In genomic region chr6:148179786-148180185, GRCh38 we compare ENCODE assay signal across 9 cellular contexts.
DNase-seq lines count a peak whose midpoint lies in the region; ATAC-seq and TF ChIP-seq lines count a peak whose summit lies in the region.
"Had no signal": no experiment of that assay in that cellular context is flagged by ENCODE, and none has a peak within 500 bp of the region (broad histone marks: within the 10 kb centered on the region; RNA-seq: fewer than 3 reads in every experiment).

No MANE protein-coding gene starts in this region.

- TF ChIP-seq CTCF in IMR-90 (conservative IDR thresholded peaks at IDR 0.05; ENCODE audit: low read depth, low read length) (peak; percentile 64), WERI-Rb-1 (IDR thresholded peaks at IDR 0.05; ENCODE audit: low read depth, low read length) (peak; percentile 48)

- CTCF ChIA-PET in IMR-90 (lab: Yijun Ruan, JAX): interaction anchor here (0.6 to 1.8 kb wide), 17 partner anchors 12 to 350 kb away, joined by 3 to 12 read pairs (median 3); no protein-coding TSS in a partner anchor

- no peak overlapping the region for H3K27ac ChIP-seq in IMR-90 (ENCODE audit: insufficient read depth, low read length)
- H3K27ac ChIP-seq in WERI-Rb-1: no peak overlapping the region
- H3K27ac ChIP-seq: neutrophil had no signal

- no peak overlapping the region for H3K4me2 ChIP-seq in IMR-90 (ENCODE audit: low read depth, low read length)

- no CpG with 5 or more reads among the region's 1 CpG for WGBS in IMR-90 (ENCODE audit: extremely low coverage in 2 of 2, insufficient read length in 1 of 2), 2 experiments

- H2BK20ac ChIP-seq in IMR-90 (ENCODE audit: low read depth, low read length): no peak overlapping the region

- no peak overlapping the region for H3K9ac ChIP-seq in IMR-90 (ENCODE audit: low read depth, low read length)

- H2AK9ac ChIP-seq in IMR-90 (replicated peaks; ENCODE audit: low read depth, low read length, poor library complexity): no peak overlapping the region

- H3K27me3 ChIP-seq in IMR-90 (ENCODE audit: control insufficient read depth, insufficient read depth, low read length) (no peaks in the 10 kb centered on the region), WERI-Rb-1 (ENCODE audit: insufficient read depth, low read depth, severe bottlenecking) (no peaks in the 10 kb centered on the region)
- H3K27me3 ChIP-seq: neutrophil had no signal

- H3K4me3 ChIP-seq in IMR-90 (ENCODE audit: insufficient read depth, low read depth, low read length) (no peak overlapping the region), WERI-Rb-1 (ENCODE audit: low read depth, low read length) (no peak overlapping the region)

- H3K4me1 ChIP-seq in IMR-90 (ENCODE audit: control insufficient read depth, insufficient read depth, low read length): no peaks in the 10 kb centered on the region

- no peak overlapping the region; the same call in 1 of the 2 replicates for H4K5ac ChIP-seq in IMR-90 (ENCODE audit: low read depth, low read length)

- H2BK120ac ChIP-seq in IMR-90 (ENCODE audit: low read depth, low read length): peak overlapping the region; percentile 77

- BruUV-seq in IMR-90 (replicated peaks; lab: Mats Ljungman, UMichigan): no TSS peak

- H2AK5ac ChIP-seq in IMR-90 (ENCODE audit: low read depth, low read length): no peak overlapping the region

- no peaks in the 10 kb centered on the region for H4K20me1 ChIP-seq in IMR-90 (ENCODE audit: insufficient read depth, low read length)

- H4K8ac ChIP-seq in IMR-90 (ENCODE audit: low read depth in 2 of 2, low read length in 2 of 2): peak overlapping the region in 1 of 2 experiments; percentile 75; a peak in 1 of 4 replicates

- no peak overlapping the region for H4K91ac ChIP-seq in IMR-90 (ENCODE audit: insufficient read depth, low read depth, low read length)

- dilution Hi-C loops in IMR-90 (cut with HindIII; ENCODE audit: low sequenced_read_pairs, unreplicated experiment): no loop called here

- ATAC-seq in IMR-90 (ENCODE audit: low read depth) (peak; percentile 59), left lobe of liver (peak; percentile 48), GM18858 (IDR thresholded peaks at IDR 0.05; ENCODE audit: unreplicated experiment) (no peak), GM18873 (IDR thresholded peaks at IDR 0.05; ENCODE audit: low FRiP score, unreplicated experiment) (no peak), HG02852 (IDR thresholded peaks at IDR 0.05; ENCODE audit: unreplicated experiment) (no peak), HG02885 (IDR thresholded peaks at IDR 0.05; ENCODE audit: poor library complexity, unreplicated experiment) (no peak)

- no peak overlapping the region for H3K18ac ChIP-seq in IMR-90 (ENCODE audit: low read depth, low read length)

- H3K36me3 ChIP-seq in IMR-90 (ENCODE audit: control insufficient read depth, insufficient read depth, low read length) (no peaks in the 10 kb centered on the region), WERI-Rb-1 (no peaks in the 10 kb centered on the region)
- H3K36me3 ChIP-seq: neutrophil had no signal

- POLR2A ChIA-PET in IMR-90 (lab: Charles Lee; ENCODE audit: unreplicated experiment): interaction anchor here (1.2 kb wide), 1 partner anchor 285 kb away, joined by 3 read pairs; no protein-coding TSS in a partner anchor

- peak overlapping the region; percentile 43; the same call in 1 of the 2 replicates for H3K56ac ChIP-seq in IMR-90 (ENCODE audit: extremely low read depth, insufficient read depth, low read length)

- no peak overlapping the region for H3K14ac ChIP-seq in IMR-90 (replicated peaks; ENCODE audit: low read depth, low read length)

- no peak overlapping the region for H3K23ac ChIP-seq in IMR-90 (ENCODE audit: low read depth, low read length)

- intact Hi-C loops in IMR-90 (cut with micrococcal nuclease): loop anchor here (5.0 kb wide), 1 partner anchor 163 kb away; the partner anchor contains the start of gene SASH1

- H2BK15ac ChIP-seq in IMR-90 (ENCODE audit: low read depth, low read length): 0 out of 3 replicates have a peak overlapping the region, but pooled peaks have one; percentile 74

- peak; percentile 53 for TF ChIP-seq RAD21 in IMR-90 (IDR thresholded peaks at IDR 0.05; ENCODE audit: low read length)

- no peak for TF ChIP-seq POLR2A in IMR-90 (IDR thresholded peaks at IDR 0.05; ENCODE audit: low read depth, low read length)

- H3K9me3 ChIP-seq in IMR-90 (ENCODE audit: control insufficient read depth, insufficient read depth, low read length) (no peaks in the 10 kb centered on the region), WERI-Rb-1 (ENCODE audit: severe bottlenecking) (peaks cover 3% of the 10 kb centered on the region)
- H3K9me3 ChIP-seq: neutrophil had no signal

- H2BK5ac ChIP-seq in IMR-90 (ENCODE audit: low read depth, low read length, poor library complexity, severe bottlenecking): no peak overlapping the region

- H3K4ac ChIP-seq in IMR-90 (ENCODE audit: low read depth, low read length): no peak overlapping the region

- in situ Hi-C loops in IMR-90 (cut with MboI; ENCODE audit: low sequenced_read_pairs): loop anchor here (5.0 kb wide), 1 partner anchor 293 kb away; no protein-coding TSS in a partner anchor

- no peak overlapping the region for H2AFZ ChIP-seq in IMR-90 (replicated peaks; ENCODE audit: low read length, poor library complexity)

- DNase-seq in AML-193 (lab: John Stamatoyannopoulos, UW) (peak; percentile 6 to 10), IMR-90 (peak; percentile 25), WERI-Rb-1 (peak; percentile 43), left lobe of liver (ENCODE audit: low spot score) (no peak)

- no peaks in the 10 kb centered on the region for H3K79me1 ChIP-seq in IMR-90 (ENCODE audit: low read depth in 1 of 2, low read length in 2 of 2)

- H3K9me1 ChIP-seq in IMR-90 (ENCODE audit: insufficient read depth, low read length): no peaks in the 10 kb centered on the region

TF ChIP-seq in IMR-90, 13 proteins besides CTCF, POLR2A, EP300 and RAD21:
- TF ChIP-seq RFX5 (IDR thresholded peaks at IDR 0.05; ENCODE audit: low read depth, low read length) (no peak), NFE2L2 (IDR thresholded peaks at IDR 0.05; ENCODE audit: low read depth, low read length) (no peak), MXI1 (IDR thresholded peaks at IDR 0.05; ENCODE audit: borderline replicate concordance, low read depth, low read length) (no peak), SMC3 (IDR thresholded peaks at IDR 0.05; ENCODE audit: low read depth, low read length) (peak; percentile 45), ELK1 (IDR thresholded peaks at IDR 0.05; ENCODE audit: borderline replicate concordance, low read depth, low read length) (no peak), RCOR1 (IDR thresholded peaks at IDR 0.05; ENCODE audit: insufficient replicate concordance, low read length) (no peak)

Comparison
In these comparisons a context has a peak if more than half of its experiments do, and no peak if none do; other contexts are left out.
1. ATAC-seq: peak in IMR-90 (single experiment) and left lobe of liver (single experiment); none in GM18858 (single experiment), GM18873 (single experiment), HG02852 (single experiment) and HG02885 (single experiment).